Comparison of ENCODE assay signal across 12 cellular contexts in genomic region chr5:10140195-10140973, GRCh38.
DNase-seq lines count a peak whose midpoint lies in the region; ATAC-seq and TF ChIP-seq lines count a peak whose summit lies in the region.
"Had no signal": no experiment of that assay in that cellular context is flagged by ENCODE, and none has a peak within 500 bp of the region (broad histone marks: within the 10 kb centered on the region; RNA-seq: fewer than 3 reads in every experiment).

No MANE protein-coding gene starts in this region.

- no peaks in the 10 kb centered on the region for H3K36me3 Mint-ChIP-seq in activated naive CD4-positive, alpha-beta T cell treated with anti-CD3 and anti-CD28 coated beads, Interleukin-2, amount 10 ng/mL, durations not matched to agents 7 days and 5 days

- no peaks in the 10 kb centered on the region for H3K27me3 ChIP-seq in BLaER1 treated with 17β-estradiol and CSF1 and Interleukin-3, amounts not matched to agents 10 nM and 100 nM
- no peaks in the 10 kb centered on the region for H3K27me3 ChIP-seq in left lung
- H3K27me3 ChIP-seq: pancreas had no signal

- H3K4me3 ChIP-seq in BLaER1 treated with 17β-estradiol and CSF1 and Interleukin-3, amounts not matched to agents 10 nM and 100 nM = no peak overlapping the region
- H3K4me3 ChIP-seq in HEK293 (ENCODE audit: low read depth, low read length) = no peak overlapping the region
- H3K4me3 ChIP-seq in left lung = no peak overlapping the region
- H3K4me3 ChIP-seq: pancreas had no signal

- H3K4me2 ChIP-seq in BLaER1 treated with 17β-estradiol and CSF1 and Interleukin-3, amounts not matched to agents 10 nM and 100 nM = peak overlapping the region in 8 of 11 experiments; percentile 4 to 71 (median 58); a peak in 10 of 22 replicates

- CTCF ChIA-PET in HEK293 (lab: Yijun Ruan, JAX) = no interaction called here
- CTCF ChIA-PET in activated naive CD4-positive, alpha-beta T cell treated with anti-CD3 and anti-CD28 coated beads, Interleukin-2, amount 10 ng/mL, durations not matched to agents 7 days and 5 days (lab: Charles Lee) = no interaction called here

- H3K4me3 Mint-ChIP-seq in activated naive CD4-positive, alpha-beta T cell treated with anti-CD3 and anti-CD28 coated beads, Interleukin-2, amount 10 ng/mL, durations not matched to agents 7 days and 5 days = no peak overlapping the region

- H3K27ac Mint-ChIP-seq in activated naive CD4-positive, alpha-beta T cell treated with anti-CD3 and anti-CD28 coated beads, Interleukin-2, amount 10 ng/mL, durations not matched to agents 7 days and 5 days = no peak overlapping the region

- DNase-seq in amniotic epithelial cell (ENCODE audit: low read depth) (peak; percentile 6), left lung (no peak), foreskin melanocyte (no peak)
- no peak for DNase-seq in activated naive CD4-positive, alpha-beta T cell treated with anti-CD3 and anti-CD28 coated beads, Interleukin-2, amount 10 ng/mL, durations not matched to agents 7 days and 5 days
- DNase-seq: activated naive CD4-positive, alpha-beta T cell; NCI-H1417 treated with DMSO at 0.1 percent for 48 hours; T-helper 2 cell had no signal

- no peaks in the 10 kb centered on the region for H4K20me1 ChIP-seq in BLaER1 treated with 17β-estradiol and CSF1 and Interleukin-3, amounts not matched to agents 10 nM and 100 nM

- no peak overlapping the region for H3K27ac ChIP-seq in BLaER1 treated with 17β-estradiol and CSF1 and Interleukin-3, amounts not matched to agents 10 nM and 100 nM
- H3K27ac ChIP-seq in HEK293 (ENCODE audit: extremely low read depth, low read depth, low read length) = no peak overlapping the region
- no peak overlapping the region for H3K27ac ChIP-seq in left lung
- H3K27ac ChIP-seq: pancreas had no signal

- H3K4me1 ChIP-seq in BLaER1 treated with 17β-estradiol and CSF1 and Interleukin-3, amounts not matched to agents 10 nM and 100 nM = peaks cover 10 to 32% (median 12%) of the 10 kb centered on the region in 10 experiments
- no peaks in the 10 kb centered on the region for H3K4me1 ChIP-seq in HEK293 (ENCODE audit: control insufficient read depth, insufficient read depth, low read length)
- no peaks in the 10 kb centered on the region for H3K4me1 ChIP-seq in left lung
- H3K4me1 ChIP-seq: pancreas had no signal

- no peak overlapping the region for H3K9ac ChIP-seq in BLaER1 treated with 17β-estradiol and CSF1 and Interleukin-3, amounts not matched to agents 10 nM and 100 nM

- intact Hi-C loops in left lung (cut with DNase I) = no loop called here

- TF ChIP-seq CTCF in HEK293 (tag by site-specific recombination; IDR thresholded peaks at IDR 0.05) (peak; percentile 50), left lung (IDR thresholded peaks at IDR 0.05) (no peak)

- ATAC-seq in left lung (peak; percentile 18), GM19035 (IDR thresholded peaks at IDR 0.05; ENCODE audit: unreplicated experiment) (no peak), HG03025 (IDR thresholded peaks at IDR 0.05; ENCODE audit: low FRiP score, unreplicated experiment) (no peak)

- no peaks in the 10 kb centered on the region for H3K9me3 Mint-ChIP-seq in activated naive CD4-positive, alpha-beta T cell treated with anti-CD3 and anti-CD28 coated beads, Interleukin-2, amount 10 ng/mL, durations not matched to agents 7 days and 5 days

- H3K9me3 ChIP-seq in BLaER1 treated with 17β-estradiol and CSF1 and Interleukin-3, amounts not matched to agents 10 nM and 100 nM (replicated peaks in 1 of 11) = peaks cover 0 to 6% (median 0%) of the 10 kb centered on the region in 11 experiments; a peak in 1 of 22 replicates
- no peaks in the 10 kb centered on the region; the same call in 1 of the 2 replicates for H3K9me3 ChIP-seq in HEK293 (ENCODE audit: control insufficient read depth, insufficient read depth, low read depth, low read length)
- H3K9me3 ChIP-seq in left lung = no peaks in the 10 kb centered on the region
- H3K9me3 ChIP-seq: pancreas had no signal

- H3K4me1 Mint-ChIP-seq in activated naive CD4-positive, alpha-beta T cell treated with anti-CD3 and anti-CD28 coated beads, Interleukin-2, amount 10 ng/mL, durations not matched to agents 7 days and 5 days = no peaks in the 10 kb centered on the region

- no peaks in the 10 kb centered on the region for H3K36me3 ChIP-seq in BLaER1 treated with 17β-estradiol and CSF1 and Interleukin-3, amounts not matched to agents 10 nM and 100 nM
- H3K36me3 ChIP-seq in HEK293 (ENCODE audit: control insufficient read depth in 2 of 2, insufficient read depth in 1 of 2, low read length in 2 of 2) (no peaks in the 10 kb centered on the region), left lung (no peaks in the 10 kb centered on the region)
- H3K36me3 ChIP-seq: pancreas had no signal

- POLR2A ChIA-PET in HEK293 (lab: Yijun Ruan, JAX) = no interaction called here

- H3K27me3 Mint-ChIP-seq in activated naive CD4-positive, alpha-beta T cell treated with anti-CD3 and anti-CD28 coated beads, Interleukin-2, amount 10 ng/mL, durations not matched to agents 7 days and 5 days = no peaks in the 10 kb centered on the region

TF ChIP-seq in HEK293, 187 proteins besides CTCF, POLR2A, EP300 and RAD21:
- TF ChIP-seq ZSCAN16 (tag by site-specific recombination; IDR thresholded peaks at IDR 0.05) (no peak), SALL2 (tag by site-specific recombination; IDR thresholded peaks at IDR 0.05; ENCODE audit: borderline replicate concordance) (no peak), SP2 (tag by site-specific recombination; IDR thresholded peaks at IDR 0.05) (no peak), ZNF501 (tag by site-specific recombination; IDR thresholded peaks at IDR 0.05) (no peak), ZBTB17 (tag by site-specific recombination; IDR thresholded peaks at IDR 0.05) (no peak), ZIC2 (tag by site-specific recombination; IDR thresholded peaks at IDR 0.05) (peak; percentile 42)
TF ChIP-seq in HEK293: peak in this region for 1.
